Comparison of ENCODE assay signal across 23 cellular contexts in genomic region chr16:13324861-13325260, GRCh38.
"Had no signal": no experiment of that assay in that cellular context is flagged by ENCODE, and none has a peak within 500 bp of the region (broad histone marks: within the 10 kb centered on the region; RNA-seq: fewer than 3 reads in every experiment).

No MANE protein-coding gene starts in this region.

- H3K27ac ChIP-seq: KMS-11, PC-9, Peyer's patch, SJCRH30 had no signal

- ATAC-seq: HepG2, Right ventricle myocardium inferior, SK-N-SH treated with all-trans-retinoic acid at 6 μM for 48 hours had no signal

- DNase-seq: IMR-90, Kasumi-1, MM.1S, NCI-H1092 treated with DMSO at 0.1 percent for 48 hours, NCI-H1436, NCI-H187, NCI-H2029, NCI-H2081 treated with DMSO at 0.1 percent for 48 hours, NCI-H2171, NCI-H226, NCI-H446, NCI-H510A, NCI-H524 treated with DMSO at 0.1 percent for 48 hours, NCI-H69, NCI-H774, Peyer's patch, SHP77 treated with DMSO at 0.1 percent for 48 hours, SJCRH30 had no signal

- H3K36me3 ChIP-seq: Peyer's patch, SJCRH30 had no signal

- H3K4me3 ChIP-seq: PC-9, Peyer's patch, SJCRH30 had no signal

- H3K27me3 ChIP-seq: Peyer's patch, SJCRH30 had no signal

- H3K9me3 ChIP-seq: Peyer's patch, SJCRH30 had no signal

- H2AFZ ChIP-seq: PC-9 had no signal

- H3K4me1 ChIP-seq: Peyer's patch, SJCRH30 had no signal

- H3K4me2 ChIP-seq: KMS-11, PC-9 had no signal
